In genomic region chr2:221572180-221572820, GRCh38 we compare ENCODE assay signal across 1 cellular context.
TF ChIP-seq lines count a peak whose summit lies in the region.

EPHA4 (minus strand) TSS chr2:221572304; CDS start chr2:221572248, 56 bp downstream.

TF ChIP-seq in GM12878, 131 proteins besides CTCF, POLR2A, EP300 and RAD21 (continued from another document):
- 0 out of 2 replicates have a peak, but pooled peaks have one; percentile 43 for TF ChIP-seq BACH1 (IDR thresholded peaks at IDR 0.05; ENCODE audit: borderline replicate concordance)
- TF ChIP-seq NFXL1 (IDR thresholded peaks at IDR 0.05; ENCODE audit: borderline replicate concordance) = no peak
- TF ChIP-seq YBX1 (IDR thresholded peaks at IDR 0.05) = no peak
- 0 out of 2 replicates have a peak, but pooled peaks have one; percentile 38 for TF ChIP-seq GATAD2B (conservative IDR thresholded peaks at IDR 0.05; ENCODE audit: low read depth)
- TF ChIP-seq POLR2AphosphoS5 (IDR thresholded peaks at IDR 0.05; ENCODE audit: low read length) = no peak
- TF ChIP-seq EZH2 (IDR thresholded peaks at IDR 0.05; ENCODE audit: borderline replicate concordance, control insufficient read depth, low read depth, low read length) = no peak
- peak; percentile 82 for TF ChIP-seq DPF2 (IDR thresholded peaks at IDR 0.05)
- no peak for TF ChIP-seq BCL11A (IDR thresholded peaks at IDR 0.05; ENCODE audit: low read depth, low read length)
- no peak for TF ChIP-seq TCF7 (IDR thresholded peaks at IDR 0.05; ENCODE audit: borderline replicate concordance)
- TF ChIP-seq PKNOX1 (IDR thresholded peaks at IDR 0.05) = peak; percentile 95
- peak; percentile 63 for TF ChIP-seq IKZF1 (conservative IDR thresholded peaks at IDR 0.05)
- TF ChIP-seq CBX3 (IDR thresholded peaks at IDR 0.05; ENCODE audit: borderline replicate concordance, low read depth) = no peak
- no peak for TF ChIP-seq SKIL (IDR thresholded peaks at IDR 0.05; ENCODE audit: low read depth, poor library complexity, severe bottlenecking)
- peak; percentile 33; the same call in 1 of the 2 replicates for TF ChIP-seq CREM (IDR thresholded peaks at IDR 0.05; ENCODE audit: low read depth)
- TF ChIP-seq EGR1 (IDR thresholded peaks at IDR 0.05; ENCODE audit: borderline replicate concordance in 1 of 2, low read depth in 2 of 2, low read length in 2 of 2) = peak in 1 of 2 experiments; percentile 36; a peak in 1 of 3 replicates
- TF ChIP-seq PBX3 (IDR thresholded peaks at IDR 0.05; ENCODE audit: insufficient replicate concordance, low read depth, low read length) = peak; percentile 92
- TF ChIP-seq E2F4 (IDR thresholded peaks at IDR 0.05; ENCODE audit: low read depth, low read length) = no peak
- no peak for TF ChIP-seq PML (IDR thresholded peaks at IDR 0.05; ENCODE audit: low read length)
- TF ChIP-seq NR2C1 (IDR thresholded peaks at IDR 0.05) = peak; percentile 50
- TF ChIP-seq ZNF207 (IDR thresholded peaks at IDR 0.05; ENCODE audit: borderline replicate concordance) = no peak
- TF ChIP-seq ZNF384 (IDR thresholded peaks at IDR 0.05; ENCODE audit: borderline replicate concordance, low read depth, low read length) = no peak
- TF ChIP-seq MAX (IDR thresholded peaks at IDR 0.05; ENCODE audit: low read depth, low read length) = 0 out of 2 replicates have a peak, but pooled peaks have one; percentile 2
- TF ChIP-seq ATF7 (IDR thresholded peaks at IDR 0.05; ENCODE audit: low read depth) = no peak
- peak; percentile 78 for TF ChIP-seq SP1 (IDR thresholded peaks at IDR 0.05; ENCODE audit: low read depth, low read length)
- peak in 1 of 2 experiments; percentile 17; a peak in 1 of 4 replicates for TF ChIP-seq BHLHE40 (IDR thresholded peaks at IDR 0.05; ENCODE audit: borderline replicate concordance in 1 of 2, low read depth in 2 of 2, low read length in 1 of 2)
- no peak for TF ChIP-seq SMC3 (IDR thresholded peaks at IDR 0.05; ENCODE audit: borderline replicate concordance, low read length)
- TF ChIP-seq CREB1 (IDR thresholded peaks at IDR 0.05; ENCODE audit: low read depth) = peak; percentile 81
